Comparison of ENCODE assay signal across 12 cellular contexts in the genomic region with DNA sequence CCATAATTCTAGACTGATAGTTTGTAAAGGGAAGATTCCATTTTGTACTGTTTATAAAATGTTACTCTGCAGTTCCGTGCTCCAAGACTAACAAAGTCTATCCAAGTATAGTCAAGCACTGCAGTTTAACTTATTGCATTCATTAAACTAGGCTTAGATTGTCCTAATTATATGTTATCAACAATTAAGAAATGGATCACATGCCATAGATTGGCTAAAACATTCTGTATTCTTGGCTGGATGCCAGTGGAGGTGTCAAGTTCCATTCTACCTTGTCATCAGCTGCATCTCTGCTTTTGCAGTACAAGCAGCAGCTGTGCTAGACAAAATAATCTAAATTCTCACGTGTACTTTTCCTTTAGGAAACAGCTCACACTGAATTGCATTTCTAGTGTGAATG.
DNase-seq lines count a peak whose midpoint lies in the region; ATAC-seq and TF ChIP-seq lines count a peak whose summit lies in the region.
"Had no signal": no experiment of that assay in that cellular context is flagged by ENCODE, and none has a peak within 500 bp of the region (broad histone marks: within the 10 kb centered on the region; RNA-seq: fewer than 3 reads in every experiment).

No MANE protein-coding gene starts in this region.

- POLR2A ChIA-PET in RWPE1 (lab: Yijun Ruan, JAX; ENCODE audit: low non-redundant PET) = no interaction called here

- H3K27ac ChIP-seq in RWPE1 = no peak overlapping the region
- H3K27ac ChIP-seq: testis had no signal

- CTCF ChIA-PET in RWPE1 (lab: Yijun Ruan, JAX) = no interaction called here

- no peak for ATAC-seq in HG02678 (IDR thresholded peaks at IDR 0.05; ENCODE audit: unreplicated experiment)
- ATAC-seq: natural killer cell had no signal

- no peak for TF ChIP-seq CTCF in RWPE1 (conservative IDR thresholded peaks at IDR 0.05; ENCODE audit: low read depth)

- DNase-seq in EL (peak; percentile 1), NCI-H146 (lab: John Stamatoyannopoulos, UW) (peak; percentile 88), RWPE1 (ENCODE audit: low spot score) (peak; percentile 13), kidney tubule cell (ENCODE audit: low spot score) (peak; percentile 31), medulla oblongata (ENCODE audit: extremely low spot score) (no peak), SIG-M5 treated with dmso at 0.1 percent for 504 hours (lab: John Stamatoyannopoulos, UW; ENCODE audit: unreplicated experiment) (no peak)
- DNase-seq in effector CD4-positive, alpha-beta T cell = no peak
- DNase-seq: natural killer cell; SK-N-SH; stimulated activated CD4-positive, alpha-beta T cell treated with anti-CD3 and anti-CD28 coated beads, Interleukin-1b, Interleukin-23, amount 100 ng/mL, for 48 hours; testis had no signal

Comparison
In these comparisons a context has a peak if more than half of its experiments do, and no peak if none do; other contexts are left out.
1. DNase-seq: peak in EL (single experiment), NCI-H146 (single experiment), RWPE1 (single experiment) and kidney tubule cell (single experiment); none in medulla oblongata (single experiment), SIG-M5 treated with dmso at 0.1 percent for 504 hours (single experiment) and effector CD4-positive, alpha-beta T cell (single experiment).